1 cellular context compared by ENCODE assay signal in genomic region chr22:19841641-19842385, GRCh38.
TF ChIP-seq lines count a peak whose summit lies in the region.

No MANE protein-coding gene starts in this region.

TF ChIP-seq in A549, 52 proteins besides CTCF, POLR2A, EP300 and RAD21:
- no peak for TF ChIP-seq USF2 (IDR thresholded peaks at IDR 0.05)
- TF ChIP-seq HDAC2 (IDR thresholded peaks at IDR 0.05): no peak
- no peak for TF ChIP-seq EHMT2 (IDR thresholded peaks at IDR 0.05; ENCODE audit: low read depth)
- TF ChIP-seq NR3C1 (IDR thresholded peaks at IDR 0.05): no peak
- TF ChIP-seq ZC3H11A (IDR thresholded peaks at IDR 0.05): no peak
- TF ChIP-seq ZSCAN20 (CRISPR knock-in tag; IDR thresholded peaks at IDR 0.05): no peak
- no peak for TF ChIP-seq EHF (CRISPR knock-in tag; IDR thresholded peaks at IDR 0.05)
- TF ChIP-seq HOXB5 (CRISPR knock-in tag; IDR thresholded peaks at IDR 0.05): no peak
- TF ChIP-seq CBX2 (IDR thresholded peaks at IDR 0.05; ENCODE audit: borderline replicate concordance, low read depth): no peak
- TF ChIP-seq, protein P1, sequence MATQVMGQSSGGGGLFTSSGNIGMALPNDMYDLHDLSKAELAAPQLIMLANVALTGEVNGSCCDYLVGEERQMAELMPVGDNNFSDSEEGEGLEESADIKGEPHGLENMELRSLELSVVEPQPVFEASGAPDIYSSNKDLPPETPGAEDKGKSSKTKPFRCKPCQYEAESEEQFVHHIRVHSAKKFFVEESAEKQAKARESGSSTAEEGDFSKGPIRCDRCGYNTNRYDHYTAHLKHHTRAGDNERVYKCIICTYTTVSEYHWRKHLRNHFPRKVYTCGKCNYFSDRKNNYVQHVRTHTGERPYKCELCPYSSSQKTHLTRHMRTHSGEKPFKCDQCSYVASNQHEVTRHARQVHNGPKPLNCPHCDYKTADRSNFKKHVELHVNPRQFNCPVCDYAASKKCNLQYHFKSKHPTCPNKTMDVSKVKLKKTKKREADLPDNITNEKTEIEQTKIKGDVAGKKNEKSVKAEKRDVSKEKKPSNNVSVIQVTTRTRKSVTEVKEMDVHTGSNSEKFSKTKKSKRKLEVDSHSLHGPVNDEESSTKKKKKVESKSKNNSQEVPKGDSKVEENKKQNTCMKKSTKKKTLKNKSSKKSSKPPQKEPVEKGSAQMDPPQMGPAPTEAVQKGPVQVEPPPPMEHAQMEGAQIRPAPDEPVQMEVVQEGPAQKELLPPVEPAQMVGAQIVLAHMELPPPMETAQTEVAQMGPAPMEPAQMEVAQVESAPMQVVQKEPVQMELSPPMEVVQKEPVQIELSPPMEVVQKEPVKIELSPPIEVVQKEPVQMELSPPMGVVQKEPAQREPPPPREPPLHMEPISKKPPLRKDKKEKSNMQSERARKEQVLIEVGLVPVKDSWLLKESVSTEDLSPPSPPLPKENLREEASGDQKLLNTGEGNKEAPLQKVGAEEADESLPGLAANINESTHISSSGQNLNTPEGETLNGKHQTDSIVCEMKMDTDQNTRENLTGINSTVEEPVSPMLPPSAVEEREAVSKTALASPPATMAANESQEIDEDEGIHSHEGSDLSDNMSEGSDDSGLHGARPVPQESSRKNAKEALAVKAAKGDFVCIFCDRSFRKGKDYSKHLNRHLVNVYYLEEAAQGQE (IDR thresholded peaks at IDR 0.05): no peak
- TF ChIP-seq PHF8 (IDR thresholded peaks at IDR 0.05; ENCODE audit: borderline replicate concordance, low read depth): no peak
- TF ChIP-seq RNF2 (IDR thresholded peaks at IDR 0.05; ENCODE audit: borderline replicate concordance, low read depth): no peak
- no peak for TF ChIP-seq MAFK (IDR thresholded peaks at IDR 0.05; ENCODE audit: partially characterized antibody)
